ENCODE assay signal across 10 cellular contexts in genomic region chr6:28351087-28351486, GRCh38. TPM values are rescaled to one million over a fixed set of nuclear protein-coding genes. Genes with fewer than 3 reads are reported as not detected.
DNase-seq lines count a peak whose midpoint lies in the region; ATAC-seq, FAIRE-seq and TF ChIP-seq lines count a peak whose summit lies in the region.
"Had no signal": no experiment of that assay in that cellular context is flagged by ENCODE, and none has a peak within 500 bp of the region (broad histone marks: within the 10 kb centered on the region; RNA-seq: fewer than 3 reads in every experiment).

No MANE protein-coding gene starts in this region.

- no peaks in the 10 kb centered on the region for H3K9me3 ChIP-seq in CD4-positive, alpha-beta memory T cell (ENCODE audit: control insufficient read depth in 1 of 2, low read length in 2 of 2)
- H3K9me3 ChIP-seq in HUES64 (ENCODE audit: insufficient read depth, low read depth, low read length) = 0 out of 2 replicates have a peak, but pooled peaks cover 4% of the 10 kb centered on the region

- H3K27me3 Mint-ChIP-seq in CD4-positive, alpha-beta memory T cell = peaks cover 0 to 5% of the 10 kb centered on the region in 2 donors
- H3K27me3 Mint-ChIP-seq in central memory CD8-positive, alpha-beta T cell = peaks cover 19% of the 10 kb centered on the region
- peaks cover 9 to 12% of the 10 kb centered on the region in 2 donors for H3K27me3 Mint-ChIP-seq in natural killer cell (ENCODE audit: low read depth in 2 of 2)

- peak overlapping the region in 2 of 7 donors; percentile 63 to 78 for H3K27ac Mint-ChIP-seq in CD4-positive, alpha-beta memory T cell
- peak overlapping the region; percentile 97 for H3K27ac Mint-ChIP-seq in central memory CD8-positive, alpha-beta T cell (ENCODE audit: low read depth)
- peak overlapping the region; percentile 95 to 97 for H3K27ac Mint-ChIP-seq in natural killer cell

- no peak overlapping the region for H3K9ac ChIP-seq in HUES64 (ENCODE audit: low read depth, low read length)

- intact Hi-C loops in CD4-positive, alpha-beta memory T cell (cut with micrococcal nuclease) = loop anchor here (10.0 kb wide), 1 partner anchor 576 kb away; no protein-coding TSS in a partner anchor
- intact Hi-C loops in natural killer cell (cut with micrococcal nuclease) = loop anchor here (10.0 kb wide), 1 partner anchor 456 kb away; a partner anchor contains a TSS

- peak overlapping the region in 7 of 8 donors; percentile 44 to 100 (median 99) for H3K4me3 Mint-ChIP-seq in CD4-positive, alpha-beta memory T cell
- peak overlapping the region; percentile 99 for H3K4me3 Mint-ChIP-seq in central memory CD8-positive, alpha-beta T cell
- peak overlapping the region; percentile 100 for H3K4me3 Mint-ChIP-seq in natural killer cell

- peaks cover 3 to 4% of the 10 kb centered on the region in 2 donors for H3K36me3 Mint-ChIP-seq in CD4-positive, alpha-beta memory T cell
- H3K36me3 Mint-ChIP-seq in central memory CD8-positive, alpha-beta T cell (ENCODE audit: insufficient read depth) = peaks cover 8% of the 10 kb centered on the region
- H3K36me3 Mint-ChIP-seq in natural killer cell = no peaks in the 10 kb centered on the region

- no peak overlapping the region for H3K4me3 ChIP-seq in CD4-positive, alpha-beta memory T cell (ENCODE audit: low read length in 2 of 2)
- peak overlapping the region; percentile 76 for H3K4me3 ChIP-seq in HUES64 (ENCODE audit: low read length)

- ATAC-seq in central memory CD8-positive, alpha-beta T cell (replicated peaks; ENCODE audit: extremely low read depth, poor library complexity, severe bottlenecking) = no peak
- ATAC-seq in natural killer cell (no peak), GM19351 (IDR thresholded peaks at IDR 0.05; ENCODE audit: unreplicated experiment) (no peak)

- TF ChIP-seq POLR2A in GM12892 (IDR thresholded peaks at IDR 0.05; ENCODE audit: low read depth, low read length) = no peak

- POLR2A ChIA-PET in CD4-positive, alpha-beta memory T cell (lab: Charles Lee; ENCODE audit: partially characterized antibody) = interaction anchor here (0.8 to 2.2 kb wide), 5 partner anchors 12 to 1271 kb away, joined by 3 to 20 read pairs (median 3); partner anchors contain the start of genes ZKSCAN4 and ZSCAN31

- no peak for FAIRE-seq in GM12892 (lab: Jason Lieb, UNC)

- H3K4me1 ChIP-seq in CD4-positive, alpha-beta memory T cell (ENCODE audit: insufficient read depth, low read length) = peaks cover 29% of the 10 kb centered on the region
- H3K4me1 ChIP-seq in HUES64 (ENCODE audit: insufficient read depth, low read length) = peaks cover 10% of the 10 kb centered on the region; the same call in 1 of the 2 replicates

- no peak overlapping the region for H3K27ac ChIP-seq in CD4-positive, alpha-beta memory T cell (ENCODE audit: low read depth, low read length)
- H3K27ac ChIP-seq in HUES64 (ENCODE audit: low read depth, low read length) = no peak overlapping the region

- DNase-seq in CD4-positive, alpha-beta memory T cell = no peak
- DNase-seq in central memory CD8-positive, alpha-beta T cell (ENCODE audit: low spot score in 2 of 2) = no peak
- DNase-seq in natural killer cell = no peak
- no peak for DNase-seq in dedifferentiated amniotic fluid mesenchymal stem cell (ENCODE audit: extremely low spot score)
- DNase-seq in GM12892 (ENCODE audit: insufficient read length) = no peak
- no peak for DNase-seq in medulla oblongata (ENCODE audit: extremely low spot score)
- DNase-seq: foreskin melanocyte, NCI-H1930 had no signal

- peaks cover 29 to 43% (median 37%) of the 10 kb centered on the region in 4 donors for H3K4me1 Mint-ChIP-seq in CD4-positive, alpha-beta memory T cell
- peaks cover 42% of the 10 kb centered on the region for H3K4me1 Mint-ChIP-seq in central memory CD8-positive, alpha-beta T cell
- H3K4me1 Mint-ChIP-seq in natural killer cell = peaks cover 33 to 37% of the 10 kb centered on the region in 2 donors

- H3K36me3 ChIP-seq in CD4-positive, alpha-beta memory T cell (ENCODE audit: insufficient read depth, low read length) = no peaks in the 10 kb centered on the region
- H3K36me3 ChIP-seq in HUES64 (ENCODE audit: insufficient read depth, low read length) = 0 out of 2 replicates have a peak, but pooled peaks cover 6% of the 10 kb centered on the region

- no peaks in the 10 kb centered on the region for H3K27me3 ChIP-seq in CD4-positive, alpha-beta memory T cell (ENCODE audit: insufficient read depth, low read length)
- H3K27me3 ChIP-seq in HUES64 (ENCODE audit: insufficient read depth, low read length) = peaks cover 9% of the 10 kb centered on the region

- CTCF ChIA-PET in CD4-positive, alpha-beta memory T cell (lab: Charles Lee; ENCODE audit: partially characterized antibody) = interaction anchor here (1.0 kb wide), 1 partner anchor 83 kb away, joined by 3 read pairs; no protein-coding TSS in a partner anchor

- no peak for TF ChIP-seq CTCF in natural killer cell (IDR thresholded peaks at IDR 0.05)

- H3K9me3 Mint-ChIP-seq in CD4-positive, alpha-beta memory T cell = peaks cover 0 to 2% (median 0%) of the 10 kb centered on the region in 8 donors
- H3K9me3 Mint-ChIP-seq in central memory CD8-positive, alpha-beta T cell = no peaks in the 10 kb centered on the region
- no peaks in the 10 kb centered on the region for H3K9me3 Mint-ChIP-seq in natural killer cell

- WGBS in HUES64 = 80% methylated on average over 2 of the region's 2 CpGs

RNA-seq across cellular contexts. Expression of gene ZKSCAN3, which starts 1.3 kb away (rescaled TPM):
- 10 to 100 TPM; 12.4 to 12.6 TPM for total RNA-seq in CD4-positive, alpha-beta memory T cell
- 1 to 10 TPM; 2.3 to 4.2 TPM for polyA plus RNA-seq in CD4-positive, alpha-beta memory T cell
- 3.9 TPM for polyA plus RNA-seq in HUES64 (2013, experiment 1 of 2)
- 3.7 TPM for polyA plus RNA-seq in HUES64 (2013, experiment 2 of 2)
- 1 to 10 TPM; 3.1 to 6.0 (median 4.7) TPM for total RNA-seq in natural killer cell
- polyA plus RNA-seq in GM12892 (2012; ENCODE audit: missing spikeins) = 3.2 TPM

RNA-seq across cellular contexts. Expression of gene ZSCAN31, which starts 15.1 kb away (rescaled TPM):
- total RNA-seq in CD4-positive, alpha-beta memory T cell = under 1 TPM; 0.73 to 0.97 TPM
- polyA plus RNA-seq in CD4-positive, alpha-beta memory T cell = 1 to 10 TPM in 1 of 2 donors, under 1 TPM in 1; 0.86 to 1.2 TPM
- 4.4 TPM for polyA plus RNA-seq in HUES64 (2013, experiment 1 of 2)
- polyA plus RNA-seq in HUES64 (2013, experiment 2 of 2) = 4.2 TPM
- total RNA-seq in natural killer cell = 1 to 10 TPM in 1 of 3 donors, under 1 TPM in 2; 0.65 to 2.2 (median 0.72) TPM
- 1.6 TPM for polyA plus RNA-seq in GM12892 (2012; ENCODE audit: missing spikeins)

RNA-seq across cellular contexts. Expression of gene ZSCAN12, which starts 48.5 kb away (rescaled TPM):
- 1 to 10 TPM; 8.0 to 8.3 TPM for total RNA-seq in CD4-positive, alpha-beta memory T cell
- 1 to 10 TPM in 1 of 2 donors, under 1 TPM in 1; 0.70 to 1.3 TPM for polyA plus RNA-seq in CD4-positive, alpha-beta memory T cell
- polyA plus RNA-seq in HUES64 (2013, experiment 1 of 2) = 6.6 TPM
- polyA plus RNA-seq in HUES64 (2013, experiment 2 of 2) = 7.4 TPM
- total RNA-seq in natural killer cell = 1 to 10 TPM; 3.5 to 4.9 (median 3.9) TPM
- polyA plus RNA-seq in GM12892 (2012; ENCODE audit: missing spikeins) = 5.4 TPM
